ENCODE assay signal across 8 cellular contexts in genomic region chr16:74368002-74368979, GRCh38. TPM values are rescaled to one million over a fixed set of nuclear protein-coding genes. Genes with fewer than 3 reads are reported as not detected.
DNase-seq lines count a peak whose midpoint lies in the region; ATAC-seq, FAIRE-seq and TF ChIP-seq lines count a peak whose summit lies in the region.
"Not testable (repeated sequence)": the region's sequence is repeated elsewhere in the genome, so short reads cannot be mapped to it uniquely, and the experiment has no call there.

No MANE protein-coding gene starts in this region.

- not testable (repeated sequence) for FAIRE-seq in bronchial epithelial cell (lab: Jason Lieb, UNC)

- peak; percentile 98 for DNase-seq in ACHN
- peak; percentile 86 for DNase-seq in NCI-H2171 treated with DMSO at 0.1 percent for 48 hours (lab: John Stamatoyannopoulos, UW)
- DNase-seq in bronchial epithelial cell (ENCODE audit: low read depth) = peak; percentile 70
- DNase-seq in immature natural killer cell = peak; percentile 99 to 100 (median 100)
- peak; percentile 84 for DNase-seq in smooth muscle cell (lab: John Stamatoyannopoulos, UW; ENCODE audit: unreplicated experiment)

- H2AFZ ChIP-seq in smooth muscle cell (ENCODE audit: low read depth) = peak overlapping the region; percentile 84

- peak overlapping the region; percentile 85 to 94 (median 92) for H3K4me3 Mint-ChIP-seq in immature natural killer cell

- in situ Hi-C loops in ACHN (cut with HindIII; ENCODE audit: low pct_ligation_motif_present, low pct_unique_long_range_greater_than_20kb, low sequenced_read_pairs) = not testable (repeated sequence)

- peak; percentile 92 for ATAC-seq in GM18907 (IDR thresholded peaks at IDR 0.05; ENCODE audit: unreplicated experiment)
- peak; percentile 93 for ATAC-seq in HG03135 (IDR thresholded peaks at IDR 0.05; ENCODE audit: unreplicated experiment)

- peaks cover 11% of the 10 kb centered on the region for H4K20me1 ChIP-seq in smooth muscle cell (ENCODE audit: low read depth)

- peaks cover 4 to 13% (median 5%) of the 10 kb centered on the region in 3 donors for H3K27me3 Mint-ChIP-seq in immature natural killer cell (ENCODE audit: low read depth in 3 of 3)

- peaks cover 26% of the 10 kb centered on the region for H3K79me2 ChIP-seq in smooth muscle cell (ENCODE audit: low read depth)

- not testable (repeated sequence) for TF ChIP-seq CTCF in WI38 (IDR thresholded peaks at IDR 0.05; ENCODE audit: low read depth, low read length); bronchial epithelial cell (IDR thresholded peaks at IDR 0.05; ENCODE audit: insufficient read depth, low read length, severe bottlenecking); smooth muscle cell (IDR thresholded peaks at IDR 0.05; ENCODE audit: borderline replicate concordance, insufficient read depth, poor library complexity, severe bottlenecking)

- H3K27me3 ChIP-seq in bronchial epithelial cell (ENCODE audit: control insufficient read depth, insufficient read depth, low read length); smooth muscle cell (ENCODE audit: low read depth): not testable (repeated sequence)

- H3K9me3 ChIP-seq in smooth muscle cell (replicated peaks; ENCODE audit: low read depth) = not testable (repeated sequence)

- WGBS in smooth muscle cell (ENCODE audit: low lambda C conversion rate) = 3% methylated on average over 70 of the region's 83 CpGs

- H3K4me2 ChIP-seq in smooth muscle cell = peak overlapping the region; percentile 89

- not testable (repeated sequence) for H3F3A ChIP-seq in smooth muscle cell (ENCODE audit: low read depth)

- H3K27ac Mint-ChIP-seq in immature natural killer cell = peak overlapping the region; percentile 89 to 96 (median 94)

- not testable (repeated sequence) for H3K36me3 Mint-ChIP-seq in immature natural killer cell

- not testable (repeated sequence) for H3K36me3 ChIP-seq in bronchial epithelial cell (ENCODE audit: control insufficient read depth, insufficient read depth, low read length); smooth muscle cell (ENCODE audit: low read depth)

- peaks cover 17 to 20% of the 10 kb centered on the region in 2 donors for H3K4me1 Mint-ChIP-seq in immature natural killer cell

- H3K9me3 Mint-ChIP-seq in immature natural killer cell = not testable (repeated sequence)

- peak overlapping the region; percentile 81 for H3K27ac ChIP-seq in smooth muscle cell (ENCODE audit: low read depth)

- not testable (repeated sequence) for H3K4me1 ChIP-seq in smooth muscle cell (ENCODE audit: low read depth)

- peak overlapping the region; percentile 88 for H3K9ac ChIP-seq in smooth muscle cell (ENCODE audit: low read depth)

- peak overlapping the region; percentile 91 for H3K4me3 ChIP-seq in WI38 (ENCODE audit: low read depth, low read length)
- peak overlapping the region; percentile 58 for H3K4me3 ChIP-seq in bronchial epithelial cell (ENCODE audit: low read depth, low read length)
- H3K4me3 ChIP-seq in smooth muscle cell = peak overlapping the region; percentile 78

RNA-seq across cellular contexts. Expression of gene NPIPB15, which starts 7.8 kb away (rescaled TPM):
- total RNA-seq in bronchial epithelial cell (0.26 TPM in 2 replicates), smooth muscle cell (0.76 and 3.1 TPM in 2 replicates)
- polyA plus RNA-seq in immature natural killer cell (under 1 TPM in 1 of 3 donors, not detected in 2; 0.68 TPM), smooth muscle cell (5.0 and 5.2 TPM in 2 replicates)

RNA-seq across cellular contexts. Expression of gene CLEC18B, which starts 53.0 kb away (rescaled TPM):
- total RNA-seq in bronchial epithelial cell (0.79 and 1.4 TPM in 2 replicates), smooth muscle cell (1.4 and 1.6 TPM in 2 replicates)
- polyA plus RNA-seq in immature natural killer cell (under 1 TPM in 1 of 3 donors, not detected in 2; 0.20 TPM), smooth muscle cell (0.87 and 2.9 TPM in 2 replicates)

Comparison
In these comparisons a context has a peak if more than half of its experiments do, and no peak if none do; other contexts are left out.
1. Peak in every context shown above with its lines: DNase-seq, ATAC-seq, H3K4me3 ChIP-seq and H3K27ac ChIP-seq.